Comparison of ENCODE assay signal across 1 cellular context in genomic region chr5:873328-873727, GRCh38.
TF ChIP-seq lines count a peak whose summit lies in the region.

No MANE protein-coding gene starts in this region.

TF ChIP-seq in GM23338, 12 proteins besides CTCF, POLR2A, EP300 and RAD21 (continued from another document):
- TF ChIP-seq ZNF462 (CRISPR knock-in tag; IDR thresholded peaks at IDR 0.05) = no peak
- no peak for TF ChIP-seq ETS1 (IDR thresholded peaks at IDR 0.05)
- no peak for TF ChIP-seq POLR2AphosphoS5 (IDR thresholded peaks at IDR 0.05; ENCODE audit: low read depth)
- TF ChIP-seq ZNF331 (CRISPR knock-in tag; IDR thresholded peaks at IDR 0.05; ENCODE audit: low read depth) = no peak
- no peak for TF ChIP-seq EZH2phosphoT487 (IDR thresholded peaks at IDR 0.05; ENCODE audit: unreplicated experiment)
- TF ChIP-seq REST (IDR thresholded peaks at IDR 0.05; ENCODE audit: unreplicated experiment) = no peak
